8 cellular contexts compared by ENCODE assay signal in the genomic region with DNA sequence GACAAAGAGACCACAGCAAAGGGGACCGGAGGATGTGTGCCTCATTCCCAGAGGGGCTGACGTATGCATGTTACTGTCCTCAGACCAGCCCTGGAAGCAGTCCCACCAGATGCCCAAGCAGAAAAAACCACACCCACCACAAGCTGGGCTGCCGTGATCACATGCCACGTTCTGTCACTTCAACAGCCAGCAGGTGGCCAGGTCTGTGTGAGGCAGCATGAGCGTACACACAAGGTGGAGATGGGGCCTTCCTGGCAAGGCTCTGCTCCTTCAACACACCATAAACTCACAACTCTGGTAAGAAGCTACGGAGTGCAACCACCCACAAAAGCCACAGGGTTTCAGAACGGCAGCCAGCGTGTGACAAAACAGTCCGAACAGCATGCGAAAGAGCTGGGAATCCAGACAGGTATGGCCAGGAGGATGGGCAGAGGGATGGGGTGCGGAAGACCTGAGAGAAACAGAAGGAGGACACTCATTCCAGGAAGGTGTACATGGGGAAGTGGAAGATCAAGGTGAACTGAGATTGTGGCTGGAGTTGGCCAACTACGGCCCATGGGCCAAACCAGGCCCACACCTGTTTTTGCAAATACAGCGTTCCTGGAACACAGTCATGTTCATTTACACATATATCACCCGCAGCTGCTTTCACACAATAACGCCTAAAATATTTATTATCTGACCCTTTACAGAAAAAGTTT. TPM values are rescaled to one million over a fixed set of nuclear protein-coding genes. Genes with fewer than 3 reads are reported as not detected.
A peak's percentile ranks its signal among the peaks of the same experiment; 100 is the strongest.
DNase-seq lines count a peak whose midpoint lies in the region; ATAC-seq and TF ChIP-seq lines count a peak whose summit lies in the region.

No MANE protein-coding gene starts in this region.

- no peak for TF ChIP-seq EP300 in tibial nerve (IDR thresholded peaks at IDR 0.05)

- H3K27me3 ChIP-seq in tibial nerve, result no peaks in the 10 kb centered on the region

- intact Hi-C loops in activated naive CD4-positive, alpha-beta T cell treated with anti-CD3 and anti-CD28 coated beads for 36 hours (cut with micrococcal nuclease), result loop anchor here (1.0 kb wide), 1 partner anchor 10 kb away; no protein-coding TSS in a partner anchor

- no peak overlapping the region for H3K27ac ChIP-seq in tibial nerve

- H3K27me3 Mint-ChIP-seq in activated naive CD4-positive, alpha-beta T cell treated with anti-CD3 and anti-CD28 coated beads for 36 hours (ENCODE audit: low read depth), result no peaks in the 10 kb centered on the region

- peaks cover 34% of the 10 kb centered on the region for H3K4me1 Mint-ChIP-seq in activated naive CD4-positive, alpha-beta T cell treated with anti-CD3 and anti-CD28 coated beads for 36 hours (ENCODE audit: low read depth)

- no peaks in the 10 kb centered on the region for H3K9me3 Mint-ChIP-seq in activated naive CD4-positive, alpha-beta T cell treated with anti-CD3 and anti-CD28 coated beads for 36 hours

- DNase-seq in NCI-H524 treated with DMSO at 0.1 percent for 48 hours (lab: John Stamatoyannopoulos, UW) (peak; percentile 46), retinal pigment epithelial cell (ENCODE audit: low read depth) (no peak), NCI-H1417 (lab: John Stamatoyannopoulos, UW) (no peak), NCI-H2081 (lab: John Stamatoyannopoulos, UW) (no peak), tibial nerve (ENCODE audit: low spot score in 2 of 2) (no peak)
- DNase-seq in activated naive CD4-positive, alpha-beta T cell treated with anti-CD3 and anti-CD28 coated beads for 36 hours, result peak; percentile 74

- ATAC-seq in GM18520 (IDR thresholded peaks at IDR 0.05; ENCODE audit: unreplicated experiment) (peak; percentile 60), HG02763 (IDR thresholded peaks at IDR 0.05; ENCODE audit: unreplicated experiment) (peak; percentile 74)

- CTCF ChIA-PET in activated naive CD4-positive, alpha-beta T cell treated with anti-CD3 and anti-CD28 coated beads for 36 hours (lab: Charles Lee), result interaction anchor here (0.7 to 8.4 kb wide), 7 partner anchors 9 to 98 kb away, joined by 3 to 138 read pairs (median 11); partner anchors contain the start of gene TAF1C

- H3K9me3 ChIP-seq in tibial nerve, result no peaks in the 10 kb centered on the region

- TF ChIP-seq POLR2A in tibial nerve (IDR thresholded peaks at IDR 0.05), result no peak

- H3K4me3 ChIP-seq in retinal pigment epithelial cell (ENCODE audit: low read length), result no peak overlapping the region
- no peak overlapping the region for H3K4me3 ChIP-seq in tibial nerve

- peaks cover 7 to 93% (median 33%) of the 10 kb centered on the region in 3 donors for H3K36me3 ChIP-seq in tibial nerve

- peaks cover 29% of the 10 kb centered on the region for H3K36me3 Mint-ChIP-seq in activated naive CD4-positive, alpha-beta T cell treated with anti-CD3 and anti-CD28 coated beads for 36 hours (ENCODE audit: low read depth)

- peaks cover 0 to 7% (median 0%) of the 10 kb centered on the region in 4 donors for H3K4me1 ChIP-seq in tibial nerve

- H3K4me3 Mint-ChIP-seq in activated naive CD4-positive, alpha-beta T cell treated with anti-CD3 and anti-CD28 coated beads for 36 hours, result no peak overlapping the region

- WGBS in tibial nerve, 2 donors, result 79 to 86% methylated on average over 15 of the region's 15 CpGs

- TF ChIP-seq CTCF in retinal pigment epithelial cell (conservative IDR thresholded peaks at IDR 0.05; ENCODE audit: low read depth, low read length) (peak; percentile 9), tibial nerve (IDR thresholded peaks at IDR 0.05) (no peak)

- H3K27ac Mint-ChIP-seq in activated naive CD4-positive, alpha-beta T cell treated with anti-CD3 and anti-CD28 coated beads for 36 hours, result no peak overlapping the region

RNA-seq across cellular contexts. Expression of gene MBTPS1, which starts 27.9 kb away (rescaled TPM):
- total RNA-seq in activated naive CD4-positive, alpha-beta T cell treated with anti-CD3 and anti-CD28 coated beads for 36 hours, result 10 to 100 TPM; 36.9 to 41.3 TPM
- 100 to 1,000 TPM in 3 of 4 donors, 10 to 100 TPM in 1; 98.4 to 149 (median 121) TPM for total RNA-seq in tibial nerve

RNA-seq across cellular contexts. Expression of gene SLC38A8, which starts 46.2 kb away (rescaled TPM):
- not detected for total RNA-seq in activated naive CD4-positive, alpha-beta T cell treated with anti-CD3 and anti-CD28 coated beads for 36 hours
- total RNA-seq in tibial nerve, result not detected

RNA-seq across cellular contexts. Expression of gene HSDL1, which starts 56.1 kb away (rescaled TPM):
- 1 to 10 TPM; 5.8 to 7.5 TPM for total RNA-seq in activated naive CD4-positive, alpha-beta T cell treated with anti-CD3 and anti-CD28 coated beads for 36 hours
- 10 to 100 TPM; 11.1 to 39.8 (median 20.6) TPM for total RNA-seq in tibial nerve

RNA-seq across cellular contexts. Expression of gene DNAAF1, which starts 56.3 kb away (rescaled TPM):
- total RNA-seq in activated naive CD4-positive, alpha-beta T cell treated with anti-CD3 and anti-CD28 coated beads for 36 hours, result not detected
- 1 to 10 TPM in 1 of 4 donors, under 1 TPM in 2, not detected in 1; 0.20 to 1.1 (median 0.90) TPM for total RNA-seq in tibial nerve

Comparison
In these comparisons a context has a peak if more than half of its experiments do, and no peak if none do; other contexts are left out.
1. DNase-seq: peak in NCI-H524 treated with DMSO at 0.1 percent for 48 hours (single experiment) and activated naive CD4-positive, alpha-beta T cell treated with anti-CD3 and anti-CD28 coated beads for 36 hours (single experiment); none in retinal pigment epithelial cell (single experiment), NCI-H1417 (0 of 3), NCI-H2081 (0 of 2) and tibial nerve (0 of 2).